32 cellular contexts compared by ENCODE assay signal in the genomic region with DNA sequence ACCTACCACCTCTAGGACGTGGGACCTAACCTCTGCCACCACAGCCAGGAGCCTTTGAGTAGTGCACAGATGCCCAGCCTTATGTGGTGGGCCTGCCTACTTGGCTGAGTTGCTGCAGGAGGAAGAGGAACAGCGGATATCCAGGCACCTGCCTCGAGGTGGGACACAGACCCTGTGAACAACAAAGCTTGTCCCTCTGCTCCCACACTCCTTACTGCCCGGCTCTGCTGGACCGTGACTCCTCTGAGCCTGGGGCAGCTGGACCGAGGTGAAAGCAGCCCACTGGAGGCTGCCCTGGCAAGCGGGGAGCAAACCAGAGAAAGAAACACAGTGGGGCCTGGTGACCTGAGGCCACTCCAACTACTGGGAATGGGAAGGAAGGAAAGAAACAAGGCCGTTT.
"Had no signal": no experiment of that assay in that cellular context is flagged by ENCODE, and none has a peak within 500 bp of the region (broad histone marks: within the 10 kb centered on the region; RNA-seq: fewer than 3 reads in every experiment).

No MANE protein-coding gene starts in this region.

- H3K4me3 ChIP-seq: adrenal gland, body of pancreas, colonic mucosa, esophagus squamous epithelium, right lobe of liver, skin epidermis, stomach, suprapubic skin, tibial nerve had no signal

- DNase-seq: activated CD4-positive, alpha-beta T cell treated with anti-CD3 and anti-CD28 coated beads for 36 hours; activated CD4-positive, alpha-beta T cell treated with anti-CD3 and anti-CD28 coated beads, Interleukin-2, amount 50 U/mL, for 48 hours; activated CD4-positive, CD25-positive, alpha-beta regulatory T cell; activated CD8-positive, alpha-beta memory T cell treated with anti-CD3 and anti-CD28 coated beads, Interleukin-2, amount 50 U/mL, for 4 hours; activated effector memory CD4-positive, alpha-beta T cell treated with anti-CD3 and anti-CD28 coated beads, Interleukin-2, amount 50 U/mL, for 16 hours; activated naive CD4-positive, alpha-beta T cell treated with anti-CD3 and anti-CD28 coated beads for 36 hours; activated naive CD8-positive, alpha-beta T cell treated with anti-CD3 and anti-CD28 coated beads for 36 hours; activated T-cell treated with anti-CD3 and anti-CD28 coated beads, Interleukin-2, amount 50 U/mL, for 1 hour; adrenal gland; body of pancreas; cerebellar nuclear complex; colonic mucosa; effector CD8-positive, alpha-beta T cell; esophagus squamous epithelium; foreskin melanocyte; left ventricle myocardium superior; midbrain; naive thymus-derived CD4-positive, alpha-beta T cell; stimulated activated CD4-positive, alpha-beta T cell treated with anti-CD3 and anti-CD28 coated beads, Interleukin-1b, Interleukin-23, amount 100 ng/mL, for 48 hours; stimulated activated CD4-positive, alpha-beta T cell treated with anti-CD3 and anti-CD28 coated beads, Interleukin-4, amount 100 ng/mL, for 4 hours; stimulated activated CD8-positive, alpha-beta memory T cell treated with anti-CD3 and anti-CD28 coated beads, Interleukin-4, amount 100 ng/mL, for 48 hours; stomach; T-helper 1 cell had no signal

- H3K36me3 ChIP-seq: colonic mucosa, right lobe of liver, suprapubic skin had no signal

- H3K9me3 Mint-ChIP-seq: activated naive CD4-positive, alpha-beta T cell treated with anti-CD3 and anti-CD28 coated beads for 36 hours; activated naive CD8-positive, alpha-beta T cell treated with anti-CD3 and anti-CD28 coated beads for 36 hours; activated T-helper 1 cell treated with anti-CD3 and anti-CD28 coated beads, Interleukin-12 subunit alpha, Interleukin-12 subunit beta, Interleukin-2, Interleukin-4 antibody, amounts not matched to agents 30 ng/mL and 10 ng/mL and 1 ng/mL, durations not matched to agents 14 hours and 24 hours and 36 hours; naive thymus-derived CD4-positive, alpha-beta T cell; stimulated activated memory B cell treated with anti-CD40 and anti-IgM and Interleukin-4, amounts not matched to agents 10 μg/mL and 1 μg/mL and 100 μg/mL, for 72 hours; T-helper 2 cell treated with Interferon-gamma antibody and Interleukin-4, amounts not matched to agents 5 μg/mL and 100 μg/mL, for 36 hours had no signal

- H3K27me3 Mint-ChIP-seq: activated CD4-positive, alpha-beta T cell treated with anti-CD3 and anti-CD28 coated beads for 36 hours; activated naive CD8-positive, alpha-beta T cell treated with anti-CD3 and anti-CD28 coated beads for 36 hours; progenitor cell of endocrine pancreas had no signal

- H3K27ac Mint-ChIP-seq: activated CD4-positive, alpha-beta T cell treated with anti-CD3 and anti-CD28 coated beads for 36 hours; activated naive CD4-positive, alpha-beta T cell treated with anti-CD3 and anti-CD28 coated beads for 36 hours; activated naive CD8-positive, alpha-beta T cell treated with anti-CD3 and anti-CD28 coated beads for 36 hours; activated T-helper 1 cell treated with anti-CD3 and anti-CD28 coated beads, Interleukin-12 subunit alpha, Interleukin-12 subunit beta, Interleukin-2, Interleukin-4 antibody, amounts not matched to agents 30 ng/mL and 10 ng/mL and 1 ng/mL, durations not matched to agents 14 hours and 24 hours and 36 hours; naive thymus-derived CD4-positive, alpha-beta T cell; stimulated activated memory B cell treated with anti-CD40 and anti-IgM and Interleukin-4, amounts not matched to agents 10 μg/mL and 1 μg/mL and 100 μg/mL, for 72 hours; T-helper 2 cell treated with Interferon-gamma antibody and Interleukin-4, amounts not matched to agents 5 μg/mL and 100 μg/mL, for 36 hours had no signal

- H3K4me3 Mint-ChIP-seq: activated CD4-positive, alpha-beta T cell treated with anti-CD3 and anti-CD28 coated beads for 36 hours; activated naive CD4-positive, alpha-beta T cell treated with anti-CD3 and anti-CD28 coated beads for 36 hours; activated naive CD8-positive, alpha-beta T cell treated with anti-CD3 and anti-CD28 coated beads for 36 hours; activated T-helper 1 cell treated with anti-CD3 and anti-CD28 coated beads, Interleukin-12 subunit alpha, Interleukin-12 subunit beta, Interleukin-2, Interleukin-4 antibody, amounts not matched to agents 30 ng/mL and 10 ng/mL and 1 ng/mL, durations not matched to agents 14 hours and 24 hours and 36 hours; naive thymus-derived CD4-positive, alpha-beta T cell; stimulated activated memory B cell treated with anti-CD40 and anti-IgM and Interleukin-4, amounts not matched to agents 10 μg/mL and 1 μg/mL and 100 μg/mL, for 72 hours; T-helper 2 cell treated with Interferon-gamma antibody and Interleukin-4, amounts not matched to agents 5 μg/mL and 100 μg/mL, for 36 hours had no signal

- H3K9me3 ChIP-seq: adrenal gland, body of pancreas, colonic mucosa, esophagus squamous epithelium, right lobe of liver, stomach, suprapubic skin, tibial nerve had no signal

- H3K4me1 Mint-ChIP-seq: activated CD4-positive, alpha-beta T cell treated with anti-CD3 and anti-CD28 coated beads for 36 hours; activated naive CD8-positive, alpha-beta T cell treated with anti-CD3 and anti-CD28 coated beads for 36 hours; stimulated activated memory B cell treated with anti-CD40 and anti-IgM and Interleukin-4, amounts not matched to agents 10 μg/mL and 1 μg/mL and 100 μg/mL, for 72 hours had no signal

- H3K4me1 ChIP-seq: adrenal gland, body of pancreas, colonic mucosa, esophagus squamous epithelium, right lobe of liver, stomach, suprapubic skin, tibial nerve had no signal

- ATAC-seq: activated CD4-positive, alpha-beta T cell treated with anti-CD3 and anti-CD28 coated beads for 36 hours; body of pancreas; left ventricle myocardium superior; naive thymus-derived CD4-positive, alpha-beta T cell; right lobe of liver; stimulated activated memory B cell treated with anti-CD40 and anti-IgM and Interleukin-4, amounts not matched to agents 10 μg/mL and 1 μg/mL and 100 μg/mL, for 72 hours had no signal

- H3K27me3 ChIP-seq: adrenal gland, body of pancreas, colonic mucosa, esophagus squamous epithelium, right lobe of liver, stomach, suprapubic skin, tibial nerve had no signal

- H3K36me3 Mint-ChIP-seq: activated naive CD8-positive, alpha-beta T cell treated with anti-CD3 and anti-CD28 coated beads for 36 hours; stimulated activated memory B cell treated with anti-CD40 and anti-IgM and Interleukin-4, amounts not matched to agents 10 μg/mL and 1 μg/mL and 100 μg/mL, for 72 hours had no signal

- H3K27ac ChIP-seq: adrenal gland, body of pancreas, colonic mucosa, epithelial cell of prostate, esophagus squamous epithelium, right lobe of liver, skin epidermis, stomach, suprapubic skin, tibial nerve had no signal
